Comparison of ENCODE assay signal across 8 cellular contexts in genomic region chr4:25313194-25313895, GRCh38. TPM values are rescaled to one million over a fixed set of nuclear protein-coding genes. Genes with fewer than 3 reads are reported as not detected.
DNase-seq lines count a peak whose midpoint lies in the region; ATAC-seq and TF ChIP-seq lines count a peak whose summit lies in the region.

No MANE protein-coding gene starts in this region.

- H3K36me3 Mint-ChIP-seq in CD4-positive, alpha-beta memory T cell = peaks cover 9 to 31% of the 10 kb centered on the region in 2 donors
- H3K36me3 Mint-ChIP-seq in natural killer cell treated with Interleukin-12 subunit alpha and Interleukin-12 subunit beta and Interleukin-15 and Interleukin-18, amount 100 ng/mL, for 72 hours = peaks cover 6% of the 10 kb centered on the region

- peaks cover 5 to 6% of the 10 kb centered on the region in 2 donors for H3K27me3 Mint-ChIP-seq in CD4-positive, alpha-beta memory T cell
- H3K27me3 Mint-ChIP-seq in natural killer cell treated with Interleukin-12 subunit alpha and Interleukin-12 subunit beta and Interleukin-15 and Interleukin-18, amount 100 ng/mL, for 72 hours = peaks cover 0 to 7% of the 10 kb centered on the region in 2 donors

- H3K27ac ChIP-seq in CD4-positive, alpha-beta memory T cell (ENCODE audit: low read depth, low read length) = peak overlapping the region; percentile 64
- peak overlapping the region in 26 of 59 donors; percentile 5 to 85 (median 66) for H3K27ac ChIP-seq in dorsolateral prefrontal cortex

- H3K9me3 Mint-ChIP-seq in CD4-positive, alpha-beta memory T cell = no peaks in the 10 kb centered on the region
- no peaks in the 10 kb centered on the region for H3K9me3 Mint-ChIP-seq in natural killer cell treated with Interleukin-12 subunit alpha and Interleukin-12 subunit beta and Interleukin-15 and Interleukin-18, amount 100 ng/mL, for 72 hours

- CTCF ChIA-PET in CD4-positive, alpha-beta memory T cell (lab: Charles Lee; ENCODE audit: partially characterized antibody) = interaction anchor here (0.8 to 4.0 kb wide), 30 partner anchors 8 to 332 kb away, joined by 3 to 107 read pairs (median 5); partner anchors contain the start of genes ANAPC4, PI4K2B and SEPSECS

- H3K9me3 ChIP-seq in CD4-positive, alpha-beta memory T cell (ENCODE audit: control insufficient read depth in 1 of 2, low read length in 2 of 2) = no peaks in the 10 kb centered on the region
- H3K9me3 ChIP-seq in MG63 = no peaks in the 10 kb centered on the region

- H3K4me3 ChIP-seq in CD4-positive, alpha-beta memory T cell (ENCODE audit: low read length in 2 of 2) = peak overlapping the region; percentile 85 to 86
- H3K4me3 ChIP-seq in MG63 = peak overlapping the region; percentile 86
- peak overlapping the region; percentile 49 to 93 (median 78) for H3K4me3 ChIP-seq in dorsolateral prefrontal cortex

- POLR2A ChIA-PET in CD4-positive, alpha-beta memory T cell (lab: Charles Lee; ENCODE audit: partially characterized antibody) = interaction anchor here (1.1 to 2.7 kb wide), 9 partner anchors 18 to 1270 kb away, joined by 3 to 58 read pairs (median 8); partner anchors contain the start of genes ANAPC4, DHX15, PI4K2B and SEPSECS

- in situ Hi-C loops in GM13977 (cut with MboI; ENCODE audit: low pct_unique_long_range_greater_than_20kb, low sequenced_read_pairs, unreplicated experiment) = loop anchor here (10.0 kb wide), 1 partner anchor 139 kb away; no protein-coding TSS in a partner anchor

- peak in 1 of 5 donors; percentile 7 for DNase-seq in CD4-positive, alpha-beta memory T cell
- DNase-seq in MG63 (no peak), dorsolateral prefrontal cortex (no peak), GM13977 (ENCODE audit: low spot score) (no peak), HUDEP-2 (lab: John Stamatoyannopoulos, UW; ENCODE audit: unreplicated experiment in 76 of 76) (no peak)
- DNase-seq in natural killer cell treated with Interleukin-12 subunit alpha and Interleukin-12 subunit beta and Interleukin-15 and Interleukin-18, amount 100 ng/mL, for 72 hours (ENCODE audit: low spot score) = no peak

- H3K4me1 Mint-ChIP-seq in CD4-positive, alpha-beta memory T cell = peaks cover 8 to 26% (median 16%) of the 10 kb centered on the region in 4 donors
- H3K4me1 Mint-ChIP-seq in natural killer cell treated with Interleukin-12 subunit alpha and Interleukin-12 subunit beta and Interleukin-15 and Interleukin-18, amount 100 ng/mL, for 72 hours (ENCODE audit: low read depth in 2 of 2) = peaks cover 11 to 13% of the 10 kb centered on the region in 2 donors

- no peaks in the 10 kb centered on the region for H3K27me3 ChIP-seq in CD4-positive, alpha-beta memory T cell (ENCODE audit: insufficient read depth, low read length)
- H3K27me3 ChIP-seq in MG63 (no peaks in the 10 kb centered on the region), dorsolateral prefrontal cortex (no peaks in the 10 kb centered on the region)

- H3K4me1 ChIP-seq in CD4-positive, alpha-beta memory T cell (ENCODE audit: insufficient read depth, low read length) = peaks cover 17% of the 10 kb centered on the region

- peak overlapping the region; percentile 89 to 99 (median 97) for H3K27ac Mint-ChIP-seq in CD4-positive, alpha-beta memory T cell
- H3K27ac Mint-ChIP-seq in natural killer cell treated with Interleukin-12 subunit alpha and Interleukin-12 subunit beta and Interleukin-15 and Interleukin-18, amount 100 ng/mL, for 72 hours = peak overlapping the region; percentile 86 to 92

- no peak for ATAC-seq in natural killer cell treated with Interleukin-12 subunit alpha and Interleukin-12 subunit beta and Interleukin-15 and Interleukin-18, amount 100 ng/mL, for 72 hours
- ATAC-seq in GM21576 (IDR thresholded peaks at IDR 0.05; ENCODE audit: unreplicated experiment) (no peak), HG03460 (IDR thresholded peaks at IDR 0.05; ENCODE audit: unreplicated experiment) (no peak)

- TF ChIP-seq CTCF in dorsolateral prefrontal cortex (IDR thresholded peaks at IDR 0.05 in 54 of 56, conservative IDR thresholded peaks at IDR 0.05 in 2 of 56; ENCODE audit: low read depth in 1 of 56, partially characterized antibody in 56 of 56) (no peak), GM13977 (IDR thresholded peaks at IDR 0.05; ENCODE audit: extremely low read depth, insufficient read depth, missing control alignments) (no peak)

- H3K36me3 ChIP-seq in CD4-positive, alpha-beta memory T cell (ENCODE audit: insufficient read depth, low read length) = peaks cover 9% of the 10 kb centered on the region
- H3K36me3 ChIP-seq in MG63 = no peaks in the 10 kb centered on the region

- intact Hi-C loops in CD4-positive, alpha-beta memory T cell (cut with micrococcal nuclease) = loop anchor here (2.0 to 10.0 kb wide), 3 partner anchors 53 to 729 kb away; partner anchors contain the start of genes DHX15 and SMIM20
- intact Hi-C loops in dorsolateral prefrontal cortex (cut with DNase I) = loop anchor here (2.0 to 5.0 kb wide), 3 partner anchors 63 to 81 kb away; partner anchors contain the start of genes PI4K2B (in 2 of the 2) and ANAPC4 (in 1 of the 2)

- peak overlapping the region; percentile 97 to 100 (median 98) for H3K4me3 Mint-ChIP-seq in CD4-positive, alpha-beta memory T cell
- H3K4me3 Mint-ChIP-seq in natural killer cell treated with Interleukin-12 subunit alpha and Interleukin-12 subunit beta and Interleukin-15 and Interleukin-18, amount 100 ng/mL, for 72 hours = peak overlapping the region; percentile 96

RNA-seq across cellular contexts. Expression of gene ZCCHC4, which starts 0.8 kb away (rescaled TPM):
- 10 to 100 TPM; 13.0 to 14.4 TPM for total RNA-seq in CD4-positive, alpha-beta memory T cell
- 10 to 100 TPM in 1 of 2 donors, 1 to 10 TPM in 1; 9.2 to 12.6 TPM for polyA plus RNA-seq in CD4-positive, alpha-beta memory T cell
- total RNA-seq in MG63 (2014; rRNA removed; shearing (Covaris generic); ENCODE audit: low replicate concordance) = 6.7 and 10.9 TPM in 2 replicates
- 10 to 100 TPM in 78 of 120 experiments, 1 to 10 TPM in 42; 5.8 to 15.6 (median 10.8) TPM for total RNA-seq in dorsolateral prefrontal cortex
- 10 to 100 TPM; 14.7 to 21.8 TPM for total RNA-seq in natural killer cell treated with Interleukin-12 subunit alpha and Interleukin-12 subunit beta and Interleukin-15 and Interleukin-18, amount 100 ng/mL, for 72 hours
